Comparison of ENCODE assay signal across 8 cellular contexts in the genomic region with DNA sequence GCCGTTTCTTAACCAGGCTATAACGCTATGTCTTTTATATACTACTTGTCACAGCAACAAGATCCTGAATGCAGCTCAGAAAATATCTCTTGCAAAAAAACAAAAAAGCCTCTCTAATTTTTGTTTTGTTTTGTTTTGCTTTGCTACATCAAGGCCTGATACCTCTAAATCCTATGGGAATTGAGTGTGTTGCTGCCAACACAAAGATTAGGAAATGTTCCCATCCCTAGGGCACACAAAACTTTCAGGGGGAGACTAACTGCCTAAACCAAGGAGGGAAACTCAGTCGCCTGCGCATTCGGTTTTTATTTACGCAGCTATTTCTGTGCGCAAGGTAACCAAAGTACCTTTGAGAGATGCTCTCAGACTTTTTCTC. TPM values are rescaled to one million over a fixed set of nuclear protein-coding genes. Genes with fewer than 3 reads are reported as not detected.
A peak's percentile ranks its signal among the peaks of the same experiment; 100 is the strongest.
DNase-seq lines count a peak whose midpoint lies in the region; ATAC-seq lines count a peak whose summit lies in the region.

No MANE protein-coding gene starts in this region.

- DNase-seq in T-helper 1 cell (no peak), immature natural killer cell (no peak), epidermal melanocyte (ENCODE audit: insufficient read length, low spot score) (no peak)
- no peak for DNase-seq in activated T-helper 2 cell treated with anti-CD3 and anti-CD28 coated beads, Interferon-gamma antibody, Interleukin-2, Interleukin-4, amounts not matched to agents 10 μg/mL and 5 μg/mL and 100 μg/mL, durations not matched to agents 14 hours and 24 hours and 36 hours (ENCODE audit: low spot score)

- H3K9me3 ChIP-seq in subcutaneous abdominal adipose tissue (ENCODE audit: control insufficient read depth in 5 of 5, low read length in 5 of 5) = no peaks in the 10 kb centered on the region

- peaks cover 10% of the 10 kb centered on the region for H3K36me3 Mint-ChIP-seq in T-helper 1 cell treated with Interleukin-12 subunit alpha and Interleukin-12 subunit beta and Interleukin-4 antibody, amounts not matched to agents 30 μg/mL and 1 μg/mL, for 36 hours (ENCODE audit: low read depth)
- no peaks in the 10 kb centered on the region for H3K36me3 Mint-ChIP-seq in activated T-helper 2 cell treated with anti-CD3 and anti-CD28 coated beads, Interferon-gamma antibody, Interleukin-2, Interleukin-4, amounts not matched to agents 10 μg/mL and 5 μg/mL and 100 μg/mL, durations not matched to agents 14 hours and 24 hours and 36 hours (ENCODE audit: low read depth)
- H3K36me3 Mint-ChIP-seq in immature natural killer cell = no peaks in the 10 kb centered on the region

- H3K4me3 Mint-ChIP-seq in T-helper 1 cell treated with Interleukin-12 subunit alpha and Interleukin-12 subunit beta and Interleukin-4 antibody, amounts not matched to agents 30 μg/mL and 1 μg/mL, for 36 hours = peak overlapping the region; percentile 90
- H3K4me3 Mint-ChIP-seq in activated T-helper 2 cell treated with anti-CD3 and anti-CD28 coated beads, Interferon-gamma antibody, Interleukin-2, Interleukin-4, amounts not matched to agents 10 μg/mL and 5 μg/mL and 100 μg/mL, durations not matched to agents 14 hours and 24 hours and 36 hours (ENCODE audit: low read depth) = peak overlapping the region; percentile 92
- H3K4me3 Mint-ChIP-seq in immature natural killer cell = peak overlapping the region; percentile 89 to 94 (median 91)

- peaks cover 22% of the 10 kb centered on the region for H3K4me1 Mint-ChIP-seq in T-helper 1 cell treated with Interleukin-12 subunit alpha and Interleukin-12 subunit beta and Interleukin-4 antibody, amounts not matched to agents 30 μg/mL and 1 μg/mL, for 36 hours (ENCODE audit: low read depth)
- H3K4me1 Mint-ChIP-seq in activated T-helper 2 cell treated with anti-CD3 and anti-CD28 coated beads, Interferon-gamma antibody, Interleukin-2, Interleukin-4, amounts not matched to agents 10 μg/mL and 5 μg/mL and 100 μg/mL, durations not matched to agents 14 hours and 24 hours and 36 hours (ENCODE audit: low read depth) = peaks cover 35% of the 10 kb centered on the region
- peaks cover 10 to 24% of the 10 kb centered on the region in 2 donors for H3K4me1 Mint-ChIP-seq in immature natural killer cell

- peaks cover 41% of the 10 kb centered on the region for H3K27me3 Mint-ChIP-seq in T-helper 1 cell treated with Interleukin-12 subunit alpha and Interleukin-12 subunit beta and Interleukin-4 antibody, amounts not matched to agents 30 μg/mL and 1 μg/mL, for 36 hours (ENCODE audit: low read depth)
- peaks cover 10% of the 10 kb centered on the region for H3K27me3 Mint-ChIP-seq in activated T-helper 2 cell treated with anti-CD3 and anti-CD28 coated beads, Interferon-gamma antibody, Interleukin-2, Interleukin-4, amounts not matched to agents 10 μg/mL and 5 μg/mL and 100 μg/mL, durations not matched to agents 14 hours and 24 hours and 36 hours (ENCODE audit: low read depth)
- H3K27me3 Mint-ChIP-seq in immature natural killer cell (ENCODE audit: low read depth in 3 of 3) = peaks cover 12 to 18% (median 14%) of the 10 kb centered on the region in 3 donors

- H3K27me3 ChIP-seq in subcutaneous abdominal adipose tissue (ENCODE audit: control insufficient read depth in 5 of 5, insufficient read depth in 4 of 5, low read length in 5 of 5) = no peaks in the 10 kb centered on the region

- H3K36me3 ChIP-seq in subcutaneous abdominal adipose tissue (ENCODE audit: control insufficient read depth in 5 of 5, insufficient read depth in 5 of 5, low read length in 5 of 5) = no peaks in the 10 kb centered on the region

- intact Hi-C loops in activated T-helper 2 cell treated with anti-CD3 and anti-CD28 coated beads, Interferon-gamma antibody, Interleukin-2, Interleukin-4, amounts not matched to agents 10 μg/mL and 5 μg/mL and 100 μg/mL, durations not matched to agents 14 hours and 24 hours and 36 hours (cut with micrococcal nuclease) = loop anchor here (1.0 to 2.0 kb wide), 3 partner anchors 116 to 242 kb away; no protein-coding TSS in a partner anchor

- H3K4me3 ChIP-seq in subcutaneous abdominal adipose tissue (ENCODE audit: low read depth in 1 of 5, low read length in 5 of 5) = peak overlapping the region; percentile 66 to 89 (median 78)

- H3K4me1 ChIP-seq in subcutaneous abdominal adipose tissue (ENCODE audit: control insufficient read depth in 5 of 5, insufficient read depth in 5 of 5, low read length in 5 of 5) = peaks cover 0 to 26% (median 19%) of the 10 kb centered on the region in 5 donors

- H3K27ac ChIP-seq in subcutaneous abdominal adipose tissue (ENCODE audit: low read depth, low read length) = peak overlapping the region; percentile 26

- H3K9ac ChIP-seq in subcutaneous abdominal adipose tissue (ENCODE audit: low read length in 5 of 5) = peak overlapping the region in 4 of 5 donors; percentile 39 to 72 (median 44)

- no peak overlapping the region for H3K27ac Mint-ChIP-seq in T-helper 1 cell treated with Interleukin-12 subunit alpha and Interleukin-12 subunit beta and Interleukin-4 antibody, amounts not matched to agents 30 μg/mL and 1 μg/mL, for 36 hours
- peak overlapping the region; percentile 91 for H3K27ac Mint-ChIP-seq in activated T-helper 2 cell treated with anti-CD3 and anti-CD28 coated beads, Interferon-gamma antibody, Interleukin-2, Interleukin-4, amounts not matched to agents 10 μg/mL and 5 μg/mL and 100 μg/mL, durations not matched to agents 14 hours and 24 hours and 36 hours
- peak overlapping the region; percentile 9 to 70 (median 54) for H3K27ac Mint-ChIP-seq in immature natural killer cell

- H3K9me3 Mint-ChIP-seq in T-helper 1 cell treated with Interleukin-12 subunit alpha and Interleukin-12 subunit beta and Interleukin-4 antibody, amounts not matched to agents 30 μg/mL and 1 μg/mL, for 36 hours = no peaks in the 10 kb centered on the region
- no peaks in the 10 kb centered on the region for H3K9me3 Mint-ChIP-seq in activated T-helper 2 cell treated with anti-CD3 and anti-CD28 coated beads, Interferon-gamma antibody, Interleukin-2, Interleukin-4, amounts not matched to agents 10 μg/mL and 5 μg/mL and 100 μg/mL, durations not matched to agents 14 hours and 24 hours and 36 hours
- H3K9me3 Mint-ChIP-seq in immature natural killer cell = no peaks in the 10 kb centered on the region

- no peak for ATAC-seq in HG03139 (IDR thresholded peaks at IDR 0.05; ENCODE audit: unreplicated experiment)
- no peak for ATAC-seq in activated CD4-positive, CD25-positive, alpha-beta regulatory T cell treated with anti-CD3 and anti-CD28 coated beads, Interleukin-2, amount 50 U/mL, for 24 hours

RNA-seq across cellular contexts. Expression of a gene that starts 1.7 kb away (rescaled TPM):
- 24.3 and 29.5 TPM in 2 replicates for total RNA-seq in activated T-helper 2 cell treated with anti-CD3 and anti-CD28 coated beads, Interferon-gamma antibody, Interleukin-2, Interleukin-4, amounts not matched to agents 10 μg/mL and 5 μg/mL and 100 μg/mL, durations not matched to agents 14 hours and 24 hours and 36 hours
- 10 to 100 TPM; 28.4 to 90.8 (median 34.2) TPM for polyA plus RNA-seq in immature natural killer cell
